22 cellular contexts compared by ENCODE assay signal in genomic region chr3:60190073-60190472, GRCh38.
DNase-seq lines count a peak whose midpoint lies in the region; ATAC-seq and TF ChIP-seq lines count a peak whose summit lies in the region.
"Had no signal": no experiment of that assay in that cellular context is flagged by ENCODE, and none has a peak within 500 bp of the region (broad histone marks: within the 10 kb centered on the region; RNA-seq: fewer than 3 reads in every experiment).

No MANE protein-coding gene starts in this region.

- no peaks in the 10 kb centered on the region for H3K9me3 ChIP-seq in CD4-positive, CD25-positive, alpha-beta regulatory T cell (ENCODE audit: control insufficient read depth in 2 of 2, low read length in 2 of 2)
- H3K9me3 ChIP-seq: BE2C, SK-N-SH, suprapubic skin had no signal

- peaks cover 5% of the 10 kb centered on the region for H3K9me3 Mint-ChIP-seq in activated T-cell treated with anti-CD3 and anti-CD28 coated beads, Interleukin-2, amount 50 U/mL, for 24 hours
- peaks cover 0 to 10% (median 0%) of the 10 kb centered on the region in 7 donors for H3K9me3 Mint-ChIP-seq in CD4-positive, CD25-positive, alpha-beta regulatory T cell
- H3K9me3 Mint-ChIP-seq: activated T-cell treated with anti-CD3 and anti-CD28 coated beads, Interleukin-2, amount 50 U/mL, for 4 hours had no signal

- H3K27me3 Mint-ChIP-seq in activated T-cell treated with anti-CD3 and anti-CD28 coated beads, Interleukin-2, amount 50 U/mL, for 24 hours: peaks cover 2% of the 10 kb centered on the region
- H3K27me3 Mint-ChIP-seq in CD4-positive, CD25-positive, alpha-beta regulatory T cell: peaks cover 5% of the 10 kb centered on the region

- peaks cover 3% of the 10 kb centered on the region for H3K4me1 ChIP-seq in CD4-positive, CD25-positive, alpha-beta regulatory T cell (ENCODE audit: control insufficient read depth, insufficient read depth, low read length, poor library complexity, severe bottlenecking)
- H3K4me1 ChIP-seq in foreskin keratinocyte: no peaks in the 10 kb centered on the region
- H3K4me1 ChIP-seq: BE2C, suprapubic skin had no signal

- no peaks in the 10 kb centered on the region for H3K27me3 ChIP-seq in CD4-positive, CD25-positive, alpha-beta regulatory T cell (ENCODE audit: control insufficient read depth, insufficient read depth, low read length)
- no peaks in the 10 kb centered on the region for H3K27me3 ChIP-seq in foreskin keratinocyte
- H3K27me3 ChIP-seq: BE2C, dorsolateral prefrontal cortex, suprapubic skin had no signal

- H3K4me3 Mint-ChIP-seq in activated T-cell treated with anti-CD3 and anti-CD28 coated beads, Interleukin-2, amount 50 U/mL, for 24 hours: no peak overlapping the region
- H3K4me3 Mint-ChIP-seq in CD4-positive, CD25-positive, alpha-beta regulatory T cell: peak overlapping the region in 1 of 4 donors; percentile 67
- H3K4me3 Mint-ChIP-seq: activated T-cell treated with anti-CD3 and anti-CD28 coated beads, Interleukin-2, amount 50 U/mL, for 4 hours; neural crest cell had no signal

- DNase-seq in activated T-cell treated with anti-CD3 and anti-CD28 coated beads, Interleukin-2, amount 50 U/mL, for 24 hours: no peak
- DNase-seq in activated T-cell treated with anti-CD3 and anti-CD28 coated beads, Interleukin-2, amount 50 U/mL, for 48 hours: no peak
- peak in 1 of 3 donors; percentile 62 for DNase-seq in CD4-positive, CD25-positive, alpha-beta regulatory T cell
- DNase-seq in OCI-M1 (lab: John Stamatoyannopoulos, UW): peak; percentile 33
- DNase-seq in fibroblast of mammary gland (ENCODE audit: low read depth): peak; percentile 14
- DNase-seq in foreskin keratinocyte: no peak
- DNase-seq: activated T-cell treated with anti-CD3 and anti-CD28 coated beads, Interleukin-2, amount 50 U/mL, for 4 hours; BE2C; COR-L47; DMS79; dorsolateral prefrontal cortex; kidney glomerular epithelial cell; NCI-H1092; NCI-H1930; NCI-H526 treated with DMSO at 0.1 percent for 48 hours; right cardiac atrium; SK-N-SH had no signal

- no peak overlapping the region for H3K27ac ChIP-seq in CD4-positive, CD25-positive, alpha-beta regulatory T cell (ENCODE audit: insufficient read depth, low read length, poor library complexity, severe bottlenecking)
- no peak overlapping the region for H3K27ac ChIP-seq in foreskin keratinocyte
- H3K27ac ChIP-seq: dorsolateral prefrontal cortex, suprapubic skin had no signal

- H3K36me3 Mint-ChIP-seq in activated T-cell treated with anti-CD3 and anti-CD28 coated beads, Interleukin-2, amount 50 U/mL, for 24 hours (ENCODE audit: low read depth): no peaks in the 10 kb centered on the region
- peaks cover 3% of the 10 kb centered on the region for H3K36me3 Mint-ChIP-seq in CD4-positive, CD25-positive, alpha-beta regulatory T cell

- H3K36me3 ChIP-seq in CD4-positive, CD25-positive, alpha-beta regulatory T cell (ENCODE audit: control insufficient read depth, insufficient read depth, low read length): no peaks in the 10 kb centered on the region
- H3K36me3 ChIP-seq: BE2C, suprapubic skin had no signal

- H3K27ac Mint-ChIP-seq in activated T-cell treated with anti-CD3 and anti-CD28 coated beads, Interleukin-2, amount 50 U/mL, for 24 hours: peak overlapping the region; percentile 55
- peak overlapping the region in 1 of 3 donors; percentile 81 for H3K27ac Mint-ChIP-seq in CD4-positive, CD25-positive, alpha-beta regulatory T cell

- ATAC-seq in CD4-positive, CD25-positive, alpha-beta regulatory T cell (ENCODE audit: low read depth in 2 of 2): no peak
- ATAC-seq in HG03342 (IDR thresholded peaks at IDR 0.05; ENCODE audit: unreplicated experiment) (no peak), HG02870 (IDR thresholded peaks at IDR 0.05; ENCODE audit: unreplicated experiment) (no peak), foreskin keratinocyte (no peak)
- ATAC-seq: activated T-cell treated with anti-CD3 and anti-CD28 coated beads, Interleukin-2, amount 50 U/mL, for 4 hours; right cardiac atrium had no signal

- H3K4me3 ChIP-seq in CD4-positive, CD25-positive, alpha-beta regulatory T cell (ENCODE audit: low read depth, low read length): peak overlapping the region; percentile 65
- no peak overlapping the region for H3K4me3 ChIP-seq in fibroblast of mammary gland (ENCODE audit: control insufficient read depth, low read depth, low read length)
- H3K4me3 ChIP-seq: dorsolateral prefrontal cortex, lung, suprapubic skin had no signal

- peaks cover 31% of the 10 kb centered on the region for H3K4me1 Mint-ChIP-seq in activated T-cell treated with anti-CD3 and anti-CD28 coated beads, Interleukin-2, amount 50 U/mL, for 24 hours (ENCODE audit: low read depth)
- H3K4me1 Mint-ChIP-seq in CD4-positive, CD25-positive, alpha-beta regulatory T cell: peaks cover 12 to 26% (median 15%) of the 10 kb centered on the region in 4 donors

- no peak for TF ChIP-seq CTCF in fibroblast of mammary gland (conservative IDR thresholded peaks at IDR 0.05; ENCODE audit: control insufficient read depth, insufficient read depth, low read depth, low read length)
- TF ChIP-seq CTCF in foreskin keratinocyte (conservative IDR thresholded peaks at IDR 0.05): no peak

Comparison
In these comparisons a context has a peak if more than half of its experiments do, and no peak if none do; other contexts are left out.
1. DNase-seq: peak in OCI-M1 (single experiment) and fibroblast of mammary gland (single experiment); none in activated T-cell treated with anti-CD3 and anti-CD28 coated beads, Interleukin-2, amount 50 U/mL, for 24 hours (single experiment), activated T-cell treated with anti-CD3 and anti-CD28 coated beads, Interleukin-2, amount 50 U/mL, for 48 hours (0 of 2) and foreskin keratinocyte (0 of 2).